In the genomic region with DNA sequence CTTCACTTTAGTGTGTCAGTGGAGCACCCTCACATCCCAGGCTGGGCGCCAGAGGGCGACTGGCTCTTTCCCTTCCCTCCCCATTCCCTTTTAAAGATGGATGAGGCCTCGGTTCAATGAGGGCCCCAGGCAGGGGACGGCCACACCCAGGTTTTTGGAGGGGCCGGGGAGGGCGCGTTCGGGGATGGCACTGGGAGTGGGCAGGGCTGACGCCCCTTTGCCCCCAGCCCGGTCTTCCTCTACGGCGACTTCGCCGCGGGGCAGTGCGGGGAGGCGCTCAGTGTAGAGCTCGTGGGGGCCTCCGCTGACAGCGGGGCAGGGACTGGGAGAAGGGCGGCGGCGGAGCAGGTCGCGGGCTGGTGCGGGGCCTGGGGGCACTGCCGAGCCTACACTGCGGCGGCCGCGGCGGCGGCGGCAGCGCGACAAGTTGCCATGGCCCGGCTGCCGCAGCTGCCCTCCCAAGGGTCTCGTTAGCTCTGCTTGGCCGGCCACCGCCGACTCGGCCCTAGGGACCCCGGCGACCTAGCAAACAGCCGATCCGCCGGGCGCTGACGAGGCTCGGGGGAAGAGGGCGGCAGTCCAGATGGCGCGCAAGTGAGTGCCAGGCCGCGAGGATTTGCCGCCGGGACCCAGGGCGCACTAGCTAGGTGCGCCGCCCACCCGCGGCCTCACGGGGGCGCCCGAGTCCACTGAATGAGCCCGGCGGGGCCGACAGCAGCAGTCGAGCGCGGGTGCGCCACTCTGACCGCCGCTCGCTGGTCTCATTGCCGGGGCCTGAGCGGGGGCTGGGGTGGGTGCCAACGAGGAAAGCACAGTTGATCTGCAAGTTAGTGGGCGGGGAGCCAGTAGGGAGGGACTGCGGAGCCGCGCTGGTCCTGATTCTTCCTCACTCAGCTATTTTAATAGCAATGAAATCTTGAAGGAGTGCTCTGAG, we compare ENCODE assay signal across 8 cellular contexts.
DNase-seq lines count a peak whose midpoint lies in the region.

No MANE protein-coding gene starts in this region.

- no peaks in the 10 kb centered on the region for H3K36me3 ChIP-seq in SK-N-MC (ENCODE audit: insufficient read depth, low read length)

- H3K27ac ChIP-seq in SK-N-MC: no peak overlapping the region

- H3K9ac ChIP-seq in SK-N-MC (ENCODE audit: insufficient read length): peak overlapping the region; percentile 55

- peak; percentile 96 for DNase-seq in GM03348 (ENCODE audit: low spot score)
- peak; percentile 69 for DNase-seq in HCEC 1CT
- peak; percentile 73 for DNase-seq in M059J (ENCODE audit: low read depth)
- no peak for DNase-seq in SK-N-MC (ENCODE audit: low read depth, low spot score)
- peak; percentile 84 for DNase-seq in activated naive CD4-positive, alpha-beta T cell treated with anti-CD3 and anti-CD28 coated beads, Interleukin-2, amount 50 U/mL, for 16 hours
- DNase-seq in glomerular visceral epithelial cell (ENCODE audit: extremely low spot score): peak; percentile 79
- DNase-seq in occipital lobe (lab: John Stamatoyannopoulos, UW): peak; percentile 82
- DNase-seq in superior temporal gyrus (ENCODE audit: extremely low spot score): peak; percentile 83

- H3K4me3 ChIP-seq in SK-N-MC: peak overlapping the region; percentile 83

- no peaks in the 10 kb centered on the region for H3K9me3 ChIP-seq in SK-N-MC (ENCODE audit: low read depth, low read length)
